In genomic region chr19:38663156-38663651, GRCh38 we compare ENCODE assay signal across 11 cellular contexts. TPM values are rescaled to one million over a fixed set of nuclear protein-coding genes. Genes with fewer than 3 reads are reported as not detected.
A peak's percentile ranks its signal among the peaks of the same experiment; 100 is the strongest.
DNase-seq lines count a peak whose midpoint lies in the region; TF ChIP-seq lines count a peak whose summit lies in the region.
"Had no signal": no experiment of that assay in that cellular context is flagged by ENCODE, and none has a peak within 500 bp of the region (broad histone marks: within the 10 kb centered on the region; RNA-seq: fewer than 3 reads in every experiment).

No MANE protein-coding gene starts in this region.

- H3K27ac ChIP-seq in temporal lobe (ENCODE audit: low read depth, low read length) = peak overlapping the region; percentile 22

- peaks cover 62% of the 10 kb centered on the region for H3K4me1 ChIP-seq in Loucy (ENCODE audit: insufficient read depth, low read length, poor library complexity, severe bottlenecking)
- peaks cover 98% of the 10 kb centered on the region for H3K4me1 ChIP-seq in mucosa of stomach (ENCODE audit: control insufficient read depth, insufficient read depth, low read length)
- peaks cover 5% of the 10 kb centered on the region for H3K4me1 ChIP-seq in BE2C

- no peak overlapping the region for H3K4me3 Mint-ChIP-seq in dendritic cell treated with granulocyte-macrophage colony-stimulating factor and Interleukin-4, amounts not matched to agents 40 ng/mL and 50 ng/mL, for 4 days
- H3K4me3 Mint-ChIP-seq: activated T-cell treated with anti-CD3 and anti-CD28 coated beads, Interleukin-2, amount 50 U/mL, for 4 hours had no signal

- peaks cover 99% of the 10 kb centered on the region for H3K79me2 ChIP-seq in Loucy (ENCODE audit: insufficient read depth, low read length)

- no peaks in the 10 kb centered on the region for H3K9me2 ChIP-seq in Loucy (replicated peaks; ENCODE audit: low read depth, low read length)

- H3K27me3 Mint-ChIP-seq in dendritic cell treated with granulocyte-macrophage colony-stimulating factor and Interleukin-4, amounts not matched to agents 40 ng/mL and 50 ng/mL, for 4 days = no peaks in the 10 kb centered on the region

- H3K27me3 ChIP-seq in Loucy (ENCODE audit: insufficient read depth, low read length, poor library complexity, severe bottlenecking) = no peaks in the 10 kb centered on the region
- no peaks in the 10 kb centered on the region for H3K27me3 ChIP-seq in mucosa of stomach (ENCODE audit: control insufficient read depth, insufficient read depth, low read length)
- H3K27me3 ChIP-seq in BE2C = no peaks in the 10 kb centered on the region

- no peaks in the 10 kb centered on the region for H3K9me3 ChIP-seq in Loucy (ENCODE audit: insufficient read depth, low read depth, low read length)
- H3K9me3 ChIP-seq in mucosa of stomach (ENCODE audit: control insufficient read depth, low read length) = no peaks in the 10 kb centered on the region
- no peaks in the 10 kb centered on the region for H3K9me3 ChIP-seq in BE2C

- H2AFZ ChIP-seq in Loucy (ENCODE audit: low read length) = no peak overlapping the region

- H3K27ac Mint-ChIP-seq in dendritic cell treated with granulocyte-macrophage colony-stimulating factor and Interleukin-4, amounts not matched to agents 40 ng/mL and 50 ng/mL, for 4 days = peak overlapping the region; percentile 59

- no peaks in the 10 kb centered on the region for H3F3A ChIP-seq in Loucy (ENCODE audit: low read depth)

- H3K4me3 ChIP-seq in Loucy (ENCODE audit: low read length, poor library complexity, severe bottlenecking) (no peak overlapping the region), mucosa of stomach (ENCODE audit: low read length) (no peak overlapping the region), BE2C (ENCODE audit: low read depth, low read length) (no peak overlapping the region)

- intact Hi-C loops in dendritic cell treated with granulocyte-macrophage colony-stimulating factor and Interleukin-4, amounts not matched to agents 40 ng/mL and 50 ng/mL, for 4 days (cut with micrococcal nuclease) = no loop called here

- DNase-seq in BE2C = no peak
- DNase-seq in NCI-H1930 (lab: John Stamatoyannopoulos, UW) = no peak
- DNase-seq in NCI-H2081 treated with DMSO at 0.1 percent for 48 hours (lab: John Stamatoyannopoulos, UW) = no peak
- DNase-seq in stimulated activated CD8-positive, alpha-beta memory T cell treated with anti-CD3 and anti-CD28 coated beads, Interleukin-4, amount 100 ng/mL, for 48 hours = no peak
- DNase-seq: activated T-cell treated with anti-CD3 and anti-CD28 coated beads, Interleukin-2, amount 50 U/mL, for 4 hours; DND-41; NCI-H82 had no signal

- peaks cover 79% of the 10 kb centered on the region for H3K4me1 Mint-ChIP-seq in dendritic cell treated with granulocyte-macrophage colony-stimulating factor and Interleukin-4, amounts not matched to agents 40 ng/mL and 50 ng/mL, for 4 days (ENCODE audit: low read depth)

- H3K36me3 Mint-ChIP-seq in dendritic cell treated with granulocyte-macrophage colony-stimulating factor and Interleukin-4, amounts not matched to agents 40 ng/mL and 50 ng/mL, for 4 days (ENCODE audit: low read depth) = peaks cover 37% of the 10 kb centered on the region

- H3K9me3 Mint-ChIP-seq in dendritic cell treated with granulocyte-macrophage colony-stimulating factor and Interleukin-4, amounts not matched to agents 40 ng/mL and 50 ng/mL, for 4 days = no peaks in the 10 kb centered on the region
- H3K9me3 Mint-ChIP-seq: activated T-cell treated with anti-CD3 and anti-CD28 coated beads, Interleukin-2, amount 50 U/mL, for 4 hours had no signal

- peaks cover 44% of the 10 kb centered on the region for H4K20me1 ChIP-seq in Loucy (ENCODE audit: insufficient read depth, low read length, poor library complexity, severe bottlenecking)

- TF ChIP-seq CTCF in Loucy (conservative IDR thresholded peaks at IDR 0.05; ENCODE audit: low read length) = no peak
- no peak for TF ChIP-seq CTCF in BE2C (IDR thresholded peaks at IDR 0.05; ENCODE audit: low read depth, low read length)

- peak overlapping the region; percentile 80 for H3K4me2 ChIP-seq in Loucy (ENCODE audit: low read depth, low read length, poor library complexity, severe bottlenecking)

- H3K9ac ChIP-seq in Loucy (ENCODE audit: low read depth, low read length, poor library complexity, severe bottlenecking) (no peak overlapping the region), mucosa of stomach (ENCODE audit: low read length) (peak overlapping the region; percentile 42)

- H3K36me3 ChIP-seq in Loucy (ENCODE audit: insufficient read depth, low read length) (peaks cover 26% of the 10 kb centered on the region; the same call in 1 of the 2 replicates), mucosa of stomach (ENCODE audit: control insufficient read depth, insufficient read depth, low read length) (no peaks in the 10 kb centered on the region), BE2C (peaks cover 3% of the 10 kb centered on the region)

RNA-seq across cellular contexts. Expression of gene ACTN4, which starts 15.8 kb away (rescaled TPM):
- total RNA-seq in temporal lobe = 51.9 TPM
- 179 TPM for polyA plus RNA-seq in BE2C (2012; ENCODE audit: insufficient read depth, insufficient read length, low read depth)

RNA-seq across cellular contexts. Expression of gene EIF3K, which starts 44.2 kb away (rescaled TPM):
- total RNA-seq in temporal lobe = 89.0 TPM
- 581 TPM for polyA plus RNA-seq in BE2C (2012; ENCODE audit: insufficient read depth, insufficient read length, low read depth)

RNA-seq across cellular contexts. Expression of gene MAP4K1, which starts 45.5 kb away (rescaled TPM):
- 0.49 TPM for total RNA-seq in temporal lobe
- polyA plus RNA-seq in BE2C (2012; ENCODE audit: insufficient read depth, insufficient read length, low read depth) = 10.0 TPM
